In the genomic region with DNA sequence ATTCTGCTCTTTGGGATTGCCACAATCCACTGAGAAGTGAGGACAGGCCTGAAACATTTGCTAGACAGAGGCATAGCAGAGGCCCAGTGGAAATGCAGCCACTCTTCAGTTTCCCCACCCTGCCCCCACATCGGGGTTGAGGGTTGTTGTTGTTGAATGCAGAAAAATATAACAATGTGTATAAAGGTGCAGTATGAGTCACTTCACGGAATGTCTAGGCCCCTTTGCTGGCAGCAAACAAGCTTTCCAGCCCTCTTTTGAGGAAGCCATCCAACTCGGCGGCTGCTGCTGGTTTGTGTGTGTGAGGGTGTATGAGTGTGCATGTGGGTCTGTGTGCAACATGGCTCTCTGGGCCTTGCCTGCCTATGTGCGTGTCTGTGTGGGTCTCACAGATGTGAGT, we compare ENCODE assay signal across 11 cellular contexts. TPM values are rescaled to one million over a fixed set of nuclear protein-coding genes. Genes with fewer than 3 reads are reported as not detected.
DNase-seq lines count a peak whose midpoint lies in the region; ATAC-seq, FAIRE-seq and TF ChIP-seq lines count a peak whose summit lies in the region.
"Had no signal": no experiment of that assay in that cellular context is flagged by ENCODE, and none has a peak within 500 bp of the region (broad histone marks: within the 10 kb centered on the region; RNA-seq: fewer than 3 reads in every experiment).

No MANE protein-coding gene starts in this region.

- no peaks in the 10 kb centered on the region for H3K27me3 ChIP-seq in keratinocyte (ENCODE audit: control insufficient read depth, extremely low read depth, insufficient read depth, low read length)
- H3K27me3 ChIP-seq: adrenal gland had no signal

- no peaks in the 10 kb centered on the region for H3K27me3 Mint-ChIP-seq in activated CD4-positive, alpha-beta memory T cell treated with anti-CD3 and anti-CD28 coated beads, Interleukin-2, amount 10 ng/mL, durations not matched to agents 7 days and 5 days

- H3K4me3 ChIP-seq in A549 (no peak overlapping the region), keratinocyte (ENCODE audit: control insufficient read depth in 2 of 3, extremely low read depth in 1 of 3, insufficient read depth in 2 of 3, low read depth in 1 of 3, low read length in 3 of 3) (no peak overlapping the region)
- H3K4me3 ChIP-seq: adrenal gland, GM23338 had no signal

- H4K20me1 ChIP-seq in keratinocyte (ENCODE audit: control insufficient read depth, extremely low read depth, insufficient read depth, low read length) = no peaks in the 10 kb centered on the region

- no peak overlapping the region for H2AFZ ChIP-seq in keratinocyte (ENCODE audit: control insufficient read depth, low read length)
- H2AFZ ChIP-seq: GM23338 had no signal

- H3K4me1 ChIP-seq in A549 (peaks cover 35% of the 10 kb centered on the region), keratinocyte (ENCODE audit: control insufficient read depth, extremely low read depth, insufficient read depth, low read length) (peaks cover 49% of the 10 kb centered on the region)
- H3K4me1 ChIP-seq: adrenal gland had no signal

- H3K79me2 ChIP-seq in keratinocyte (ENCODE audit: control insufficient read depth, insufficient read depth, low read length) = no peaks in the 10 kb centered on the region

- no peak for FAIRE-seq in A549 (lab: Jason Lieb, UNC)
- FAIRE-seq in keratinocyte (lab: Jason Lieb, UNC) = no peak

- peak overlapping the region; percentile 41 for H3K4me3 Mint-ChIP-seq in activated CD4-positive, alpha-beta memory T cell treated with anti-CD3 and anti-CD28 coated beads, Interleukin-2, amount 10 ng/mL, durations not matched to agents 7 days and 5 days
- H3K4me3 Mint-ChIP-seq: GM23338 had no signal

- DNase-seq in A549 (ENCODE audit: low read depth in 1 of 2, low spot score in 1 of 2) = peak in 1 of 2 experiments; percentile 43
- DNase-seq in GM03348 (ENCODE audit: low spot score) = peak; percentile 50
- peak; percentile 18 for DNase-seq in activated CD4-positive, alpha-beta memory T cell treated with anti-CD3 and anti-CD28 coated beads, Interleukin-2, amount 10 ng/mL, durations not matched to agents 7 days and 5 days
- no peak for DNase-seq in keratinocyte (ENCODE audit: low read depth, low spot score)
- no peak for DNase-seq in D341Med (ENCODE audit: low spot score)
- no peak for DNase-seq in A172 (ENCODE audit: low spot score)
- DNase-seq in DMS 273 (lab: John Stamatoyannopoulos, UW; ENCODE audit: unreplicated experiment) = no peak
- DNase-seq in NCI-H524 treated with DMSO at 0.1 percent for 48 hours (lab: John Stamatoyannopoulos, UW) = no peak
- DNase-seq: islet precursor cell had no signal

- peak in 1 of 2 experiments; percentile 26; a peak in 2 of 6 replicates for ATAC-seq in A549
- ATAC-seq: GM23338 had no signal

- TF ChIP-seq RAD21 in A549 (conservative IDR thresholded peaks at IDR 0.05 in 1 of 2, IDR thresholded peaks at IDR 0.05 in 1 of 2) = no peak

- TF ChIP-seq POLR2A in A549 (IDR thresholded peaks at IDR 0.05; ENCODE audit: low read length) = no peak

- H3K9me1 ChIP-seq in keratinocyte (ENCODE audit: control insufficient read depth, extremely low read depth, insufficient read depth, low read length) = no peaks in the 10 kb centered on the region

- 18% methylated on average over 4 of the region's 5 CpGs for WGBS in A549 (ENCODE audit: missing lambda C conversion rate)

- H3K9me3 ChIP-seq in A549 = no peaks in the 10 kb centered on the region
- H3K9me3 ChIP-seq in keratinocyte (ENCODE audit: control insufficient read depth, low read depth, low read length) = no peaks in the 10 kb centered on the region
- H3K9me3 ChIP-seq: adrenal gland had no signal

- H3K4me2 ChIP-seq in A549 (peak overlapping the region; percentile 33), keratinocyte (ENCODE audit: control insufficient read depth, extremely low read depth, insufficient read depth, low read depth, low read length) (peak overlapping the region; percentile 48)
- H3K4me2 ChIP-seq: GM23338 had no signal

- no peak for TF ChIP-seq EP300 in A549 (IDR thresholded peaks at IDR 0.05)

- no peaks in the 10 kb centered on the region for H3K9me3 Mint-ChIP-seq in activated CD4-positive, alpha-beta memory T cell treated with anti-CD3 and anti-CD28 coated beads, Interleukin-2, amount 10 ng/mL, durations not matched to agents 7 days and 5 days
- H3K9me3 Mint-ChIP-seq: GM23338 had no signal

- H3K27ac ChIP-seq in A549 (peak overlapping the region in 1 of 2 experiments; percentile 69; a peak in 3 of 6 replicates), keratinocyte (ENCODE audit: control insufficient read depth, insufficient read depth, low read length) (peak overlapping the region; percentile 60)

- H3K27ac Mint-ChIP-seq in activated CD4-positive, alpha-beta memory T cell treated with anti-CD3 and anti-CD28 coated beads, Interleukin-2, amount 10 ng/mL, durations not matched to agents 7 days and 5 days = peak overlapping the region; percentile 72
- H3K27ac Mint-ChIP-seq: GM23338 had no signal

- no peaks in the 10 kb centered on the region for H3K36me3 ChIP-seq in keratinocyte (ENCODE audit: control insufficient read depth in 2 of 2, extremely low read depth in 1 of 2, insufficient read depth in 2 of 2, low read length in 2 of 2)
- H3K36me3 ChIP-seq: adrenal gland had no signal

- TF ChIP-seq CTCF in A549 (IDR thresholded peaks at IDR 0.05) (no peak), keratinocyte (optimal IDR thresholded peaks at IDR 0.05 in 1 of 3, IDR thresholded peaks at IDR 0.05 in 1 of 3, conservative IDR thresholded peaks at IDR 0.05 in 1 of 3; ENCODE audit: extremely low read depth in 1 of 3, insufficient read depth in 2 of 3, low read length in 3 of 3) (no peak)

- POLR2A ChIA-PET in A549 (lab: Yijun Ruan, JAX) = no interaction called here
- POLR2A ChIA-PET in activated CD4-positive, alpha-beta memory T cell treated with anti-CD3 and anti-CD28 coated beads, Interleukin-2, amount 10 ng/mL, durations not matched to agents 7 days and 5 days (lab: Charles Lee) = interaction anchor here (1.8 to 5.9 kb wide), 4 partner anchors 9 to 37 kb away, joined by 6 to 55 read pairs (median 20); a partner anchor contains a TSS

- CTCF ChIA-PET in A549 (lab: Yijun Ruan, JAX) = interaction anchor here (8.4 kb wide), 1 partner anchor 39 kb away, joined by 91 read pairs; no protein-coding TSS in a partner anchor
- CTCF ChIA-PET in activated CD4-positive, alpha-beta memory T cell treated with anti-CD3 and anti-CD28 coated beads, Interleukin-2, amount 10 ng/mL, durations not matched to agents 7 days and 5 days (lab: Charles Lee) = interaction anchor here (1.4 to 6.9 kb wide), 3 partner anchors 26 to 38 kb away, joined by 3 to 103 read pairs (median 29); no protein-coding TSS in a partner anchor

- dilution Hi-C loops in keratinocyte (cut with MboI; ENCODE audit: extremely low pct_ligation_motif_present, low sequenced_read_pairs) = no loop called here

- peaks cover 6% of the 10 kb centered on the region for H3K36me3 Mint-ChIP-seq in activated CD4-positive, alpha-beta memory T cell treated with anti-CD3 and anti-CD28 coated beads, Interleukin-2, amount 10 ng/mL, durations not matched to agents 7 days and 5 days (ENCODE audit: low read depth)

- peaks cover 54% of the 10 kb centered on the region for H3K4me1 Mint-ChIP-seq in activated CD4-positive, alpha-beta memory T cell treated with anti-CD3 and anti-CD28 coated beads, Interleukin-2, amount 10 ng/mL, durations not matched to agents 7 days and 5 days

- H3K9ac ChIP-seq in keratinocyte (ENCODE audit: control insufficient read depth, extremely low read depth, insufficient read depth, low read length) = peak overlapping the region; percentile 57

RNA-seq across cellular contexts. Expression of a gene that starts 8.1 kb away (rescaled TPM):
- 18.0 and 18.4 TPM in 2 replicates for polyA plus RNA-seq in A549 (2011; rRNA removed)
- polyA plus RNA-seq in A549 (2012; cell fraction: cytosol; rRNA removed) = 14.9 and 20.4 TPM in 2 replicates
- 20.2 and 21.8 TPM in 2 replicates for polyA plus RNA-seq in A549 (2012; cell fraction: nucleus; rRNA removed)
- 16.0 to 17.0 TPM (median 16.8 TPM) in 3 replicates for polyA plus RNA-seq in A549 (2017; fragmentation: RNase III; extraction: RNeasy Plus Mini Kit Qiagen cat#74134 plus additional on column Dnase treatment)
- polyA minus RNA-seq in A549 (2011; rRNA and poly(A)+ RNA removed) = 27.6 and 32.8 TPM in 2 replicates
- 10 to 100 TPM; 48.0 to 48.7 TPM for total RNA-seq in activated CD4-positive, alpha-beta memory T cell treated with anti-CD3 and anti-CD28 coated beads, Interleukin-2, amount 10 ng/mL, durations not matched to agents 7 days and 5 days
- 13.7 to 25.6 TPM (median 17.6 TPM) in 3 replicates for polyA plus RNA-seq in keratinocyte
- 7.0 TPM for polyA plus RNA-seq in keratinocyte (2011; ENCODE audit: low read depth)
- polyA plus RNA-seq in keratinocyte (2011; cell fraction: cytosol; rRNA removed) = 23.9 and 24.1 TPM in 2 replicates
- 22.7 and 22.9 TPM in 2 replicates for polyA plus RNA-seq in keratinocyte (2011; cell fraction: nucleus; rRNA removed)
- 10.3 and 21.4 TPM in 2 replicates for polyA plus RNA-seq in keratinocyte (2012; ENCODE audit: low replicate concordance)
- 25.5 to 69.4 TPM (median 32.9 TPM) in 3 replicates for polyA minus RNA-seq in keratinocyte
- polyA minus RNA-seq in keratinocyte (2011; cell fraction: cytosol; rRNA and poly(A)+ RNA removed) = 24.9 TPM
- polyA minus RNA-seq in keratinocyte (2011; cell fraction: nucleus; rRNA and poly(A)+ RNA removed) = 15.6 and 23.7 TPM in 2 replicates
- 8.0 and 8.6 TPM in 2 replicates for total RNA-seq in A172 (2014; rRNA removed; shearing (Covaris generic))

RNA-seq across cellular contexts. Expression of a gene that starts 47.2 kb away (rescaled TPM):
- 76.9 and 103 TPM in 2 replicates for polyA plus RNA-seq in A549 (2011; rRNA removed)
- polyA plus RNA-seq in A549 (2012; cell fraction: cytosol; rRNA removed) = 63.7 and 67.6 TPM in 2 replicates
- 31.7 and 57.8 TPM in 2 replicates for polyA plus RNA-seq in A549 (2012; cell fraction: nucleus; rRNA removed)
- 84.3 to 90.2 TPM (median 86.8 TPM) in 3 replicates for polyA plus RNA-seq in A549 (2017; fragmentation: RNase III; extraction: RNeasy Plus Mini Kit Qiagen cat#74134 plus additional on column Dnase treatment)
- polyA minus RNA-seq in A549 (2011; rRNA and poly(A)+ RNA removed) = 38.4 and 42.2 TPM in 2 replicates
- 10 to 100 TPM; 41.2 to 41.8 TPM for total RNA-seq in activated CD4-positive, alpha-beta memory T cell treated with anti-CD3 and anti-CD28 coated beads, Interleukin-2, amount 10 ng/mL, durations not matched to agents 7 days and 5 days
- 36.1 to 52.5 TPM (median 47.8 TPM) in 3 replicates for polyA plus RNA-seq in keratinocyte
- polyA plus RNA-seq in keratinocyte (2011; ENCODE audit: low read depth) = 29.2 TPM
- 31.3 and 31.4 TPM in 2 replicates for polyA plus RNA-seq in keratinocyte (2011; cell fraction: cytosol; rRNA removed)
- 47.4 and 65.8 TPM in 2 replicates for polyA plus RNA-seq in keratinocyte (2011; cell fraction: nucleus; rRNA removed)
- polyA plus RNA-seq in keratinocyte (2012; ENCODE audit: low replicate concordance) = 20.9 and 36.2 TPM in 2 replicates
- 10.6 to 34.7 TPM (median 22.2 TPM) in 3 replicates for polyA minus RNA-seq in keratinocyte
- polyA minus RNA-seq in keratinocyte (2011; cell fraction: cytosol; rRNA and poly(A)+ RNA removed) = 21.9 TPM
- polyA minus RNA-seq in keratinocyte (2011; cell fraction: nucleus; rRNA and poly(A)+ RNA removed) = 14.1 and 25.9 TPM in 2 replicates
- total RNA-seq in A172 (2014; rRNA removed; shearing (Covaris generic)) = 18.5 and 21.1 TPM in 2 replicates

RNA-seq across cellular contexts. Expression of a gene that starts 53.4 kb away (rescaled TPM):
- polyA plus RNA-seq in A549 (2011; rRNA removed) (0.31 and 0.50 TPM in 2 replicates), A549 (2017; fragmentation: RNase III; extraction: RNeasy Plus Mini Kit Qiagen cat#74134 plus additional on column Dnase treatment) (0.09 to 0.32 TPM (median 0.12 TPM) in 3 replicates), keratinocyte (0.09 TPM in 1 of 3 replicates, not detected in the others)
- 0.21 and 0.25 TPM in 2 replicates for polyA plus RNA-seq in A549 (2012; cell fraction: cytosol; rRNA removed)
- polyA plus RNA-seq in A549 (2012; cell fraction: nucleus; rRNA removed) = 0.22 TPM in 1 of 2 replicates, not detected in the other
- 0.74 TPM in 1 of 2 replicates, not detected in the other for polyA minus RNA-seq in A549 (2011; rRNA and poly(A)+ RNA removed)
- total RNA-seq in activated CD4-positive, alpha-beta memory T cell treated with anti-CD3 and anti-CD28 coated beads, Interleukin-2, amount 10 ng/mL, durations not matched to agents 7 days and 5 days = 10 to 100 TPM; 37.0 to 38.8 TPM
- polyA plus RNA-seq in keratinocyte (2011; ENCODE audit: low read depth) = not detected
- polyA plus RNA-seq in keratinocyte (2011; cell fraction: cytosol; rRNA removed) = 0.05 and 0.07 TPM in 2 replicates
- 0.19 TPM in 1 of 2 replicates, not detected in the other for polyA plus RNA-seq in keratinocyte (2011; cell fraction: nucleus; rRNA removed)
- 0.34 TPM in 1 of 2 replicates, not detected in the other for polyA plus RNA-seq in keratinocyte (2012; ENCODE audit: low replicate concordance)
- not detected in 3 replicates for polyA minus RNA-seq in keratinocyte
- polyA minus RNA-seq in keratinocyte (2011; cell fraction: cytosol; rRNA and poly(A)+ RNA removed) = not detected
- not detected in 2 replicates for polyA minus RNA-seq in keratinocyte (2011; cell fraction: nucleus; rRNA and poly(A)+ RNA removed)
- total RNA-seq in A172 (2014; rRNA removed; shearing (Covaris generic)) = not detected in 2 replicates

Comparison
In these comparisons a context has a peak if more than half of its experiments do, and no peak if none do; other contexts are left out.
1. DNase-seq: peak in GM03348 (single experiment) and activated CD4-positive, alpha-beta memory T cell treated with anti-CD3 and anti-CD28 coated beads, Interleukin-2, amount 10 ng/mL, durations not matched to agents 7 days and 5 days (single experiment); none in keratinocyte (single experiment), D341Med (single experiment), A172 (single experiment), DMS 273 (single experiment) and NCI-H524 treated with DMSO at 0.1 percent for 48 hours (single experiment).
2. RNA of a gene that starts 53.4 kb away (total RNA-seq): 37.0 to 38.8 TPM in activated CD4-positive, alpha-beta memory T cell treated with anti-CD3 and anti-CD28 coated beads, Interleukin-2, amount 10 ng/mL, durations not matched to agents 7 days and 5 days; not detected in A172; every median in the first group is over 10 times any median in the second.